In genomic region chr2:232884001-232884421, GRCh38 we compare ENCODE assay signal across 1 cellular context.
TF ChIP-seq lines count a peak whose summit lies in the region.

No MANE protein-coding gene starts in this region.

TF ChIP-seq in HepG2, 621 proteins besides CTCF, POLR2A, EP300 and RAD21 (continued from another document):
- TF ChIP-seq HOXD1 (CRISPR knock-in tag; IDR thresholded peaks at IDR 0.05) (no peak), AGO2 (optimal IDR thresholded peaks at IDR 0.05; ENCODE audit: low read depth, low read length) (peak; percentile 77), SNAPC2 (CRISPR knock-in tag; IDR thresholded peaks at IDR 0.05) (no peak), ATF5 (CRISPR knock-in tag; IDR thresholded peaks at IDR 0.05; ENCODE audit: low read depth) (no peak), MLXIP (CRISPR knock-in tag; IDR thresholded peaks at IDR 0.05; ENCODE audit: borderline replicate concordance) (no peak), HNRNPLL (IDR thresholded peaks at IDR 0.05; ENCODE audit: low read depth, low read length, poor library complexity, severe bottlenecking) (peak; percentile 44), ZNF552 (CRISPR knock-in tag; IDR thresholded peaks at IDR 0.05; ENCODE audit: borderline replicate concordance) (no peak), STAT6 (CRISPR knock-in tag; IDR thresholded peaks at IDR 0.05; ENCODE audit: borderline replicate concordance) (no peak), HNRNPH1 (optimal IDR thresholded peaks at IDR 0.05; ENCODE audit: low read depth, low read length) (peak; percentile 43), STAG1 (CRISPR knock-in tag; IDR thresholded peaks at IDR 0.05) (no peak)
